Comparison of ENCODE assay signal across 8 cellular contexts in genomic region chr2:25606892-25607291, GRCh38.
DNase-seq lines count a peak whose midpoint lies in the region; ATAC-seq, FAIRE-seq and TF ChIP-seq lines count a peak whose summit lies in the region.

No MANE protein-coding gene starts in this region.

- no peak overlapping the region for H3K27ac Mint-ChIP-seq in progenitor cell of endocrine pancreas
- H3K27ac Mint-ChIP-seq in activated CD8-positive, alpha-beta memory T cell treated with anti-CD3 and anti-CD28 coated beads, Interleukin-2, amount 10 ng/mL, durations not matched to agents 7 days and 5 days, result no peak overlapping the region

- no peaks in the 10 kb centered on the region for H3K36me3 Mint-ChIP-seq in progenitor cell of endocrine pancreas (ENCODE audit: insufficient read depth)
- H3K36me3 Mint-ChIP-seq in activated CD8-positive, alpha-beta memory T cell treated with anti-CD3 and anti-CD28 coated beads, Interleukin-2, amount 10 ng/mL, durations not matched to agents 7 days and 5 days, result no peaks in the 10 kb centered on the region

- no peaks in the 10 kb centered on the region for H3K9me1 ChIP-seq in endothelial cell of umbilical vein (replicated peaks; ENCODE audit: control insufficient read depth, extremely low read depth, insufficient read depth, low read length)

- no peaks in the 10 kb centered on the region for H3K27me3 Mint-ChIP-seq in progenitor cell of endocrine pancreas
- H3K27me3 Mint-ChIP-seq in activated CD8-positive, alpha-beta memory T cell treated with anti-CD3 and anti-CD28 coated beads, Interleukin-2, amount 10 ng/mL, durations not matched to agents 7 days and 5 days, result no peaks in the 10 kb centered on the region

- DNase-seq in AG09319 (ENCODE audit: extremely low read depth, low read depth) (no peak), NT2/D1 (ENCODE audit: low read depth, low spot score) (peak; percentile 2), endothelial cell of umbilical vein (ENCODE audit: low read depth, low spot score) (peak; percentile 55), progenitor cell of endocrine pancreas (ENCODE audit: low spot score, unreplicated experiment) (no peak), iPS-NIHi11 (ENCODE audit: low spot score) (no peak)
- DNase-seq in activated CD8-positive, alpha-beta memory T cell treated with anti-CD3 and anti-CD28 coated beads, Interleukin-2, amount 10 ng/mL, durations not matched to agents 7 days and 5 days, result no peak

- H3K36me3 ChIP-seq in NT2/D1 (ENCODE audit: insufficient read depth, insufficient read length, low read length) (no peaks in the 10 kb centered on the region), endothelial cell of umbilical vein (ENCODE audit: control insufficient read depth in 2 of 2, extremely low read depth in 1 of 2, insufficient read depth in 2 of 2, low read length in 2 of 2) (no peaks in the 10 kb centered on the region)

- H3K9me3 Mint-ChIP-seq in progenitor cell of endocrine pancreas (ENCODE audit: low read depth), result no peaks in the 10 kb centered on the region
- no peaks in the 10 kb centered on the region for H3K9me3 Mint-ChIP-seq in activated CD8-positive, alpha-beta memory T cell treated with anti-CD3 and anti-CD28 coated beads, Interleukin-2, amount 10 ng/mL, durations not matched to agents 7 days and 5 days (ENCODE audit: low read depth)

- peaks cover 28% of the 10 kb centered on the region for H3K4me1 Mint-ChIP-seq in progenitor cell of endocrine pancreas (ENCODE audit: low read depth)
- H3K4me1 Mint-ChIP-seq in activated CD8-positive, alpha-beta memory T cell treated with anti-CD3 and anti-CD28 coated beads, Interleukin-2, amount 10 ng/mL, durations not matched to agents 7 days and 5 days, result peaks cover 20% of the 10 kb centered on the region

- no peak for TF ChIP-seq POLR2A in endothelial cell of umbilical vein (IDR thresholded peaks at IDR 0.05; ENCODE audit: low read depth, low read length)

- H3K4me1 ChIP-seq in NT2/D1 (ENCODE audit: insufficient read depth, insufficient read length), result no peaks in the 10 kb centered on the region
- peaks cover 2% of the 10 kb centered on the region for H3K4me1 ChIP-seq in endothelial cell of umbilical vein (ENCODE audit: control insufficient read depth, extremely low read depth, insufficient read depth, low read length)

- H3K9me3 ChIP-seq in NT2/D1 (ENCODE audit: insufficient read depth, low read length) (no peaks in the 10 kb centered on the region), endothelial cell of umbilical vein (replicated peaks; ENCODE audit: control insufficient read depth, insufficient read depth, low read length) (no peaks in the 10 kb centered on the region)

- H3K4me2 ChIP-seq in endothelial cell of umbilical vein (ENCODE audit: insufficient read depth, low read length), result no peak overlapping the region

- POLR2A ChIA-PET in endothelial cell of umbilical vein (lab: Charles Lee), result interaction anchor here (0.7 kb wide), 1 partner anchor 19 kb away, joined by 3 read pairs; no protein-coding TSS in a partner anchor

- BruUV-seq in endothelial cell of umbilical vein (replicated peaks; lab: Mats Ljungman, UMichigan), result no TSS peak

- H3K4me3 ChIP-seq in NT2/D1 (ENCODE audit: insufficient read length, low read depth) (no peak overlapping the region), endothelial cell of umbilical vein (replicated peaks in 1 of 3; ENCODE audit: insufficient read depth in 1 of 3, low read depth in 1 of 3, low read length in 3 of 3) (no peak overlapping the region)

- no peaks in the 10 kb centered on the region for H4K20me1 ChIP-seq in endothelial cell of umbilical vein (replicated peaks; ENCODE audit: control insufficient read depth, extremely low read depth, insufficient read depth, low read length)

- no peak for ATAC-seq in activated CD8-positive, alpha-beta memory T cell treated with anti-CD3 and anti-CD28 coated beads, Interleukin-2, amount 10 ng/mL, durations not matched to agents 7 days and 5 days
- ATAC-seq in esophagus mucosa, result no peak

- FAIRE-seq in endothelial cell of umbilical vein (lab: Jason Lieb, UNC), result peak; percentile 84

- H3K4me3 Mint-ChIP-seq in progenitor cell of endocrine pancreas (ENCODE audit: low read depth), result no peak overlapping the region
- H3K4me3 Mint-ChIP-seq in activated CD8-positive, alpha-beta memory T cell treated with anti-CD3 and anti-CD28 coated beads, Interleukin-2, amount 10 ng/mL, durations not matched to agents 7 days and 5 days, result no peak overlapping the region

- CTCF ChIA-PET in endothelial cell of umbilical vein (lab: Charles Lee), result interaction anchor here (0.5 to 11.0 kb wide), 45 partner anchors 8 to 539 kb away, joined by 3 to 561 read pairs (median 5); partner anchors contain the start of gene DTNB
- CTCF ChIA-PET in activated CD8-positive, alpha-beta memory T cell treated with anti-CD3 and anti-CD28 coated beads, Interleukin-2, amount 10 ng/mL, durations not matched to agents 7 days and 5 days (lab: Charles Lee), result interaction anchor here (0.8 to 4.6 kb wide), 32 partner anchors 9 to 577 kb away, joined by 3 to 66 read pairs (median 4); partner anchors contain the start of genes ASXL2 and DTNB

- no peaks in the 10 kb centered on the region for H3K79me2 ChIP-seq in endothelial cell of umbilical vein (ENCODE audit: control insufficient read depth, insufficient read depth, low read length)

- dilution Hi-C loops in endothelial cell of umbilical vein (cut with MboI; ENCODE audit: extremely low pct_ligation_motif_present, low sequenced_read_pairs), result no loop called here

- H3K27me3 ChIP-seq in NT2/D1 (ENCODE audit: insufficient read depth, insufficient read length) (no peaks in the 10 kb centered on the region), endothelial cell of umbilical vein (ENCODE audit: control insufficient read depth in 2 of 2, insufficient read depth in 2 of 2, low read length in 2 of 2) (no peaks in the 10 kb centered on the region)

- no peak overlapping the region for H2AFZ ChIP-seq in endothelial cell of umbilical vein (ENCODE audit: low read depth, low read length)

- no peak overlapping the region for H3K27ac ChIP-seq in endothelial cell of umbilical vein (ENCODE audit: insufficient read depth, low read depth, low read length)

- TF ChIP-seq CTCF in AG09319 (IDR thresholded peaks at IDR 0.05; ENCODE audit: low read depth, low read length) (peak; percentile 43), GM12872 (IDR thresholded peaks at IDR 0.05; ENCODE audit: insufficient read depth, low read depth, low read length) (peak; percentile 32; the same call in 2 of the 3 replicates), endothelial cell of umbilical vein (IDR thresholded peaks at IDR 0.05; ENCODE audit: extremely low read depth in 1 of 2, insufficient read depth in 1 of 2, low read depth in 1 of 2, low read length in 2 of 2) (peak; percentile 23 to 40), progenitor cell of endocrine pancreas (IDR thresholded peaks at IDR 0.05; ENCODE audit: unreplicated experiment) (peak; percentile 57)

- intact Hi-C loops in endothelial cell of umbilical vein (cut with micrococcal nuclease), result loop anchor here (1.0 kb wide), 2 partner anchors 57 to 93 kb away; no protein-coding TSS in a partner anchor

- H3K9ac ChIP-seq in NT2/D1 (ENCODE audit: insufficient read length, low read depth), result no peak overlapping the region
- no peak overlapping the region for H3K9ac ChIP-seq in endothelial cell of umbilical vein (replicated peaks; ENCODE audit: extremely low read depth, insufficient read depth, low read length)

TF ChIP-seq in endothelial cell of umbilical vein, 7 proteins besides CTCF, POLR2A, EP300 and RAD21:
- TF ChIP-seq EZH2 (IDR thresholded peaks at IDR 0.05; ENCODE audit: borderline replicate concordance, low read depth, low read length, severe bottlenecking), result no peak
- no peak for TF ChIP-seq JUN (IDR thresholded peaks at IDR 0.05; ENCODE audit: borderline replicate concordance, insufficient read depth, insufficient read length, low read depth)
- TF ChIP-seq, protein P1, sequence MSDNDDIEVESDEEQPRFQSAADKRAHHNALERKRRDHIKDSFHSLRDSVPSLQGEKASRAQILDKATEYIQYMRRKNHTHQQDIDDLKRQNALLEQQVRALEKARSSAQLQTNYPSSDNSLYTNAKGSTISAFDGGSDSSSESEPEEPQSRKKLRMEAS (IDR thresholded peaks at IDR 0.05; ENCODE audit: insufficient read depth, insufficient read length), result no peak
- no peak for TF ChIP-seq POLR2AphosphoS5 (IDR thresholded peaks at IDR 0.05; ENCODE audit: insufficient read depth, low read depth, low read length)
- TF ChIP-seq FOS (IDR thresholded peaks at IDR 0.05; ENCODE audit: borderline replicate concordance, insufficient read depth, low read length), result no peak
- TF ChIP-seq MYC (IDR thresholded peaks at IDR 0.05; ENCODE audit: low read depth, low read length), result no peak
- no peak for TF ChIP-seq GATA2 (IDR thresholded peaks at IDR 0.05; ENCODE audit: insufficient read depth, insufficient read length, low read depth, low read length)

Comparison
In these comparisons a context has a peak if more than half of its experiments do, and no peak if none do; other contexts are left out.
1. DNase-seq: peak in NT2/D1 (single experiment) and endothelial cell of umbilical vein (single experiment); none in AG09319 (single experiment), progenitor cell of endocrine pancreas (single experiment), iPS-NIHi11 (single experiment) and activated CD8-positive, alpha-beta memory T cell treated with anti-CD3 and anti-CD28 coated beads, Interleukin-2, amount 10 ng/mL, durations not matched to agents 7 days and 5 days (single experiment).
2. Peak in every context shown above with its lines, with median percentiles within 50 percentile points of each other: CTCF ChIP-seq.